ENCODE assay signal across 18 cellular contexts in the genomic region with DNA sequence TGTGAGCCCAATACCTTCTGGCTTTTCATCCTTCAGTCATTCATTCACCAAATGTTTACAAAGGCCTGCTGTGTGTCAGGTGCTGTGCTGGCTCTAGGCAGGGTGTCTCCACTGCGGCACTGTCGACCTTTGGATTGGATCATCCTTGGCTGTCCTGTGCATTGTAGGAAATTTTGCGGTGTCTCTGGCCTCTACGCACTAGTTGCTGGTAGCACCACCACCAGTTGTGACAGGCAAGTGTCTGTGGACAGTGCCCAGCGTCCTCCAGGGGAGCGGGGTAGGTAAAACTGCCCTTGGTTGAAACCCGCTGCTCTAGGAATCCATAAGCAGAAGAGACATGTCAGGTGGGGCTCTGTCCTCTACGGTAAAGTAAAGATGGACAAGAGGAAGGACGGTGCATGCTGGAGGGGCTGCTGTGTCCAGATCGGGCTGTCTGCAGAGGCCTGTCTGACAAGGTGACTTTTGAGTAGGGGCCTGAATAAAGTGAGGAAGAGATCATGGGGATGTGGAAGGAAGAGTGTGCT.
DNase-seq lines count a peak whose midpoint lies in the region; ATAC-seq, FAIRE-seq and TF ChIP-seq lines count a peak whose summit lies in the region.
"Had no signal": no experiment of that assay in that cellular context is flagged by ENCODE, and none has a peak within 500 bp of the region (broad histone marks: within the 10 kb centered on the region; RNA-seq: fewer than 3 reads in every experiment).

No MANE protein-coding gene starts in this region.

- no peak overlapping the region for H3K23ac ChIP-seq in neuronal stem cell (ENCODE audit: low read depth, low read length, poor library complexity)

- H3K4me2 ChIP-seq in HepG2 (ENCODE audit: low read depth, low read length) (peak overlapping the region; percentile 64), neuronal stem cell (ENCODE audit: insufficient read depth, low read length, poor library complexity, severe bottlenecking) (no peak overlapping the region)

- CTCF ChIA-PET in HepG2 (lab: Yijun Ruan, JAX; ENCODE audit: low intra/inter-chr PET ratio, low total read pairs): no interaction called here

- H3K14ac ChIP-seq in neuronal stem cell (ENCODE audit: low read length): no peak overlapping the region

- BruUV-seq in HepG2 (replicated peaks; lab: Mats Ljungman, UMichigan): no TSS peak

- H3K4ac ChIP-seq in neuronal stem cell (ENCODE audit: low read length): no peak overlapping the region

- no peaks in the 10 kb centered on the region for H3K79me1 ChIP-seq in neuronal stem cell (ENCODE audit: low read depth, low read length)

- no peak overlapping the region for H4K91ac ChIP-seq in neuronal stem cell (ENCODE audit: low read depth, low read length, poor library complexity)

- FAIRE-seq in HepG2 (lab: Jason Lieb, UNC) (peak; percentile 81), GM12891 (lab: Jason Lieb, UNC) (no peak)
- FAIRE-seq: GM12878 had no signal

- ATAC-seq in HepG2 (peak; percentile 60), right lobe of liver (no peak), HG03432 (IDR thresholded peaks at IDR 0.05; ENCODE audit: unreplicated experiment) (no peak), HG03095 (IDR thresholded peaks at IDR 0.05; ENCODE audit: unreplicated experiment) (no peak)
- ATAC-seq: GM12878 had no signal

- no peak overlapping the region for H4K8ac ChIP-seq in neuronal stem cell (ENCODE audit: low read depth, low read length)

- in situ Hi-C loops in HepG2 (cut with HindIII; ENCODE audit: extremely low pct_ligation_motif_present, low pct_unique_long_range_greater_than_20kb): no loop called here

- peak overlapping the region; percentile 26 for H3K27ac ChIP-seq in HepG2 (ENCODE audit: extremely low read length, insufficient read depth, low read length)
- no peak overlapping the region for H3K27ac ChIP-seq in right lobe of liver
- no peak overlapping the region for H3K27ac ChIP-seq in neuronal stem cell (replicated peaks; ENCODE audit: low read length)
- H3K27ac ChIP-seq: GM23248 had no signal

- H2BK120ac ChIP-seq in neuronal stem cell (ENCODE audit: low read depth, low read length): no peak overlapping the region

- TF ChIP-seq POLR2A in HepG2 (IDR thresholded peaks at IDR 0.05; ENCODE audit: insufficient read depth in 1 of 2, low read depth in 2 of 2, low read length in 2 of 2) (no peak), right lobe of liver (IDR thresholded peaks at IDR 0.05) (no peak), GM12891 (IDR thresholded peaks at IDR 0.05; ENCODE audit: low read depth, low read length) (no peak)

- no peak for TF ChIP-seq RAD21 in HepG2 (CRISPR knock-in tag; IDR thresholded peaks at IDR 0.05)

- H3K9ac ChIP-seq in HepG2 (ENCODE audit: insufficient read depth, low read depth, low read length) (0 out of 2 replicates have a peak overlapping the region, but pooled peaks have one; percentile 1), endocrine pancreas (ENCODE audit: control insufficient read depth, insufficient read depth, low read length) (peak overlapping the region; percentile 23), neuronal stem cell (ENCODE audit: low read depth, low read length, poor library complexity) (peak overlapping the region; percentile 64)
- H3K9ac ChIP-seq: GM23248 had no signal

- no peaks in the 10 kb centered on the region for H3K36me3 ChIP-seq in HepG2 (replicated peaks in 1 of 2; ENCODE audit: control insufficient read depth in 1 of 2, insufficient read depth in 2 of 2, low read length in 2 of 2)
- H3K36me3 ChIP-seq in right lobe of liver: no peaks in the 10 kb centered on the region
- H3K36me3 ChIP-seq in endocrine pancreas (ENCODE audit: control insufficient read depth, insufficient read depth, low read length): no peaks in the 10 kb centered on the region
- no peaks in the 10 kb centered on the region for H3K36me3 ChIP-seq in neuronal stem cell (replicated peaks in 1 of 2; ENCODE audit: control insufficient read depth in 2 of 2, insufficient read depth in 2 of 2, low read length in 2 of 2)

- H2BK12ac ChIP-seq in neuronal stem cell (ENCODE audit: low read length): peak overlapping the region; percentile 7

- peak; percentile 75 for DNase-seq in HepG2 (ENCODE audit: low spot score)
- no peak for DNase-seq in right lobe of liver
- DNase-seq in neuronal stem cell (ENCODE audit: low spot score): no peak
- no peak for DNase-seq in GM12891 (ENCODE audit: insufficient read length, low spot score)
- DNase-seq: C1 segment of cervical spinal cord; CD4-positive, CD25-positive, alpha-beta regulatory T cell; CD8-positive, alpha-beta memory T cell; COR-L47; DMS 273 treated with DMSO at 0.1 percent for 48 hours; DMS53; DND-41; EL; GM23248; HCEC 1CT had no signal

- H3K9me3 ChIP-seq in HepG2 (ENCODE audit: low read length) (no peaks in the 10 kb centered on the region), right lobe of liver (no peaks in the 10 kb centered on the region), endocrine pancreas (ENCODE audit: control insufficient read depth, low read length) (no peaks in the 10 kb centered on the region), neuronal stem cell (replicated peaks in 1 of 2; ENCODE audit: control insufficient read depth in 2 of 2, insufficient read depth in 1 of 2, low read depth in 1 of 2, low read length in 2 of 2) (no peaks in the 10 kb centered on the region)

- peak overlapping the region; percentile 16 for H2BK15ac ChIP-seq in neuronal stem cell (ENCODE audit: low read length)

- no peak overlapping the region for H2BK5ac ChIP-seq in neuronal stem cell (ENCODE audit: low read length)

- peak overlapping the region; percentile 35 for H3K18ac ChIP-seq in neuronal stem cell (ENCODE audit: low read length)

- H3K79me2 ChIP-seq in HepG2 (ENCODE audit: insufficient read depth, low read length): no peaks in the 10 kb centered on the region

- H3K4me3 ChIP-seq in HepG2 (replicated peaks in 1 of 3; ENCODE audit: insufficient read depth in 1 of 3, low read depth in 2 of 3, low read length in 3 of 3) (peak overlapping the region in 2 of 3 experiments; percentile 23 to 39; a peak in 2 of 6 replicates), right lobe of liver (no peak overlapping the region), endocrine pancreas (ENCODE audit: control insufficient read depth, insufficient read depth, low read length) (no peak overlapping the region), neuronal stem cell (ENCODE audit: low read length in 2 of 2) (no peak overlapping the region)
- H3K4me3 ChIP-seq: GM12878, GM23248 had no signal

- TF ChIP-seq EP300 in HepG2 (IDR thresholded peaks at IDR 0.05; ENCODE audit: low read depth in 2 of 2, low read length in 2 of 2) (peak in 1 of 2 experiments; percentile 63; a peak in 1 of 4 replicates), HepG2 (CRISPR knock-in tag; IDR thresholded peaks at IDR 0.05; ENCODE audit: borderline replicate concordance) (no peak)

- H3K4me1 ChIP-seq in HepG2 (ENCODE audit: insufficient read depth, low read length) (peaks cover 59% of the 10 kb centered on the region), right lobe of liver (peaks cover 0 to 28% (median 13%) of the 10 kb centered on the region in 4 donors), endocrine pancreas (ENCODE audit: control insufficient read depth, insufficient read depth, low read length) (peaks cover 4% of the 10 kb centered on the region), neuronal stem cell (ENCODE audit: control insufficient read depth in 2 of 2, insufficient read depth in 1 of 2, low read depth in 1 of 2, low read length in 2 of 2) (peaks cover 25 to 30% of the 10 kb centered on the region in 2 donors)

- 31% methylated on average over 10 of the region's 10 CpGs for WGBS in HepG2 (ENCODE audit: low lambda C conversion rate)
- WGBS in right lobe of liver (ENCODE audit: insufficient coverage, low coverage, low lambda C conversion rate, missing lambda C conversion rate): 97% methylated on average over 5 of the region's 10 CpGs
- no CpG with 5 or more reads among the region's 10 CpGs for WGBS in neuronal stem cell (ENCODE audit: extremely low coverage in 2 of 2, insufficient read length in 2 of 2, insufficient replicate concordance in 1 of 2), 2 donors

- intact Hi-C loops in HepG2 (cut with micrococcal nuclease; ENCODE audit: unreplicated experiment) (no loop called here), right lobe of liver (cut with DNase I) (no loop called here)

- POLR2A ChIA-PET in HepG2 (lab: Yijun Ruan, JAX): no interaction called here

- no peaks in the 10 kb centered on the region for H3K27me3 ChIP-seq in HepG2 (ENCODE audit: control insufficient read depth in 1 of 2, insufficient read depth in 2 of 2, low read length in 2 of 2)
- no peaks in the 10 kb centered on the region for H3K27me3 ChIP-seq in right lobe of liver
- no peaks in the 10 kb centered on the region for H3K27me3 ChIP-seq in endocrine pancreas (ENCODE audit: control insufficient read depth, insufficient read depth, low read length)
- H3K27me3 ChIP-seq in neuronal stem cell (ENCODE audit: control insufficient read depth in 3 of 3, insufficient read depth in 3 of 3, low read depth in 1 of 3, low read length in 3 of 3): no peaks in the 10 kb centered on the region

- H2AFZ ChIP-seq in HepG2 (ENCODE audit: low read length) (no peak overlapping the region), neuronal stem cell (ENCODE audit: low read length) (no peak overlapping the region)
- H2AFZ ChIP-seq: GM23248 had no signal

- H4K20me1 ChIP-seq in HepG2 (ENCODE audit: insufficient read depth, low read length): no peaks in the 10 kb centered on the region

- H2AK5ac ChIP-seq in neuronal stem cell (ENCODE audit: low read depth, low read length): peak overlapping the region; percentile 49

- TF ChIP-seq CTCF in HepG2 (CRISPR knock-in tag; IDR thresholded peaks at IDR 0.05) (peak; percentile 51; the same call in 1 of the 2 replicates), right lobe of liver (IDR thresholded peaks at IDR 0.05) (no peak)

TF ChIP-seq in HepG2, 621 proteins besides CTCF, POLR2A, EP300 and RAD21 (continues in another document):
- 0 out of 2 replicates have a peak, but pooled peaks have one; percentile 23 for TF ChIP-seq MEF2D (CRISPR knock-in tag; IDR thresholded peaks at IDR 0.05)

TF ChIP-seq in GM12891, 5 proteins besides CTCF, POLR2A, EP300 and RAD21:
- TF ChIP-seq TAF1 (IDR thresholded peaks at IDR 0.05; ENCODE audit: low read depth, low read length) (no peak), POU2F2 (IDR thresholded peaks at IDR 0.05; ENCODE audit: low read depth, low read length) (no peak), PAX5 (IDR thresholded peaks at IDR 0.05; ENCODE audit: insufficient read depth, low read length, severe bottlenecking) (no peak), POLR2AphosphoS5 (IDR thresholded peaks at IDR 0.05; ENCODE audit: low read depth, low read length) (no peak), SPI1 (IDR thresholded peaks at IDR 0.05; ENCODE audit: low read depth, low read length) (no peak)

Comparison
In these comparisons a context has a peak if more than half of its experiments do, and no peak if none do; other contexts are left out.
1. H3K4me3 ChIP-seq: peak in HepG2 (2 of 3); none in right lobe of liver (0 of 3), endocrine pancreas (single experiment) and neuronal stem cell (0 of 2).
2. H3K9ac ChIP-seq: peak in every context shown above with its lines; median percentile 64 in neuronal stem cell; 23 in endocrine pancreas; 1 in HepG2.